In the genomic region with DNA sequence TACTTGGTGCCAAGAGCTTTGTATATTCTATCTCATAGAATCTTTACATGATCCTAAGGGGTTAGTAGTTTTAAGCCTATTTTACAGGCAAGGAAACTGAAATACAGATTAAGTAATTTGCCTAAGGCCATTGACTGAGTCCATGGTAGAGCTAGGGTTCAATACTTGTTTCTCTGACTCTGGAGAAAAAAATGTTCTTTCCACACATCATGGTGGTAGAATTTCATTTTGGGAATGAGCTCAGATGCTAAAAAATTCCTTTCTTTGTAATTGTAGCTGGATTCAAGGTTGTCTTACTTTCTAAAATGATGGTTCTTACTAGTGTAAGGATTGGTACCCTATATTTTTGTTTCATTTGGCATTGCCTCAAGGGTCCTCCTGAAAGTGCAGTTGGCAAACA, we compare ENCODE assay signal across 19 cellular contexts.
A peak's percentile ranks its signal among the peaks of the same experiment; 100 is the strongest.
DNase-seq lines count a peak whose midpoint lies in the region; ATAC-seq, FAIRE-seq and TF ChIP-seq lines count a peak whose summit lies in the region.
"Had no signal": no experiment of that assay in that cellular context is flagged by ENCODE, and none has a peak within 500 bp of the region (broad histone marks: within the 10 kb centered on the region; RNA-seq: fewer than 3 reads in every experiment).

No MANE protein-coding gene starts in this region.

- H3K27me3 ChIP-seq in Caco-2 (replicated peaks; ENCODE audit: control insufficient read depth, insufficient read depth, low read length) (no peaks in the 10 kb centered on the region), HL-60 (ENCODE audit: insufficient read depth, poor library complexity, severe bottlenecking) (no peaks in the 10 kb centered on the region), bronchial epithelial cell (ENCODE audit: control insufficient read depth, insufficient read depth, low read length) (no peaks in the 10 kb centered on the region), spleen (replicated peaks in 1 of 7) (no peaks in the 10 kb centered on the region)

- no peak for ATAC-seq in HG03565 (IDR thresholded peaks at IDR 0.05; ENCODE audit: unreplicated experiment)

- no peak for TF ChIP-seq CTCF in Caco-2 (IDR thresholded peaks at IDR 0.05; ENCODE audit: insufficient read depth in 1 of 2, low read depth in 1 of 2, low read length in 1 of 2, severe bottlenecking in 1 of 2, unreplicated experiment in 1 of 2)
- no peak for TF ChIP-seq CTCF in HL-60 (IDR thresholded peaks at IDR 0.05; ENCODE audit: insufficient read depth, low read length)
- TF ChIP-seq CTCF in bronchial epithelial cell (IDR thresholded peaks at IDR 0.05; ENCODE audit: insufficient read depth, low read length, severe bottlenecking), result no peak
- no peak for TF ChIP-seq CTCF in spleen (IDR thresholded peaks at IDR 0.05 in 8 of 11, conservative IDR thresholded peaks at IDR 0.05 in 3 of 11)

- H3K4me1 Mint-ChIP-seq in Caco-2 (ENCODE audit: low read depth, unreplicated experiment), result peaks cover 50% of the 10 kb centered on the region

- FAIRE-seq in bronchial epithelial cell (lab: Jason Lieb, UNC), result no peak
- FAIRE-seq: HTR-8/SVneo had no signal

- BruUV-seq in Caco-2 (replicated peaks; lab: Mats Ljungman, UMichigan), result no TSS peak

- H3K36me3 Mint-ChIP-seq in Caco-2 (ENCODE audit: insufficient read depth, unreplicated experiment), result peaks cover 6% of the 10 kb centered on the region
- H3K36me3 Mint-ChIP-seq: IgD-negative memory B cell had no signal

- H3K36me3 ChIP-seq in Caco-2 (ENCODE audit: control insufficient read depth, insufficient read depth, low read length) (no peaks in the 10 kb centered on the region), bronchial epithelial cell (ENCODE audit: control insufficient read depth, insufficient read depth, low read length) (no peaks in the 10 kb centered on the region), spleen (no peaks in the 10 kb centered on the region)

- H3K9me3 Mint-ChIP-seq in Caco-2 (ENCODE audit: unreplicated experiment), result no peaks in the 10 kb centered on the region
- H3K9me3 Mint-ChIP-seq: H9, IgD-negative memory B cell had no signal

- no peak overlapping the region for H3K4me3 Mint-ChIP-seq in Caco-2 (ENCODE audit: unreplicated experiment)
- H3K4me3 Mint-ChIP-seq: H9, IgD-negative memory B cell had no signal

- CTCF ChIA-PET in Caco-2 (lab: Charles Lee), result no interaction called here

- DNase-seq in Caco-2, result no peak
- DNase-seq in HL-60 (ENCODE audit: low read depth in 1 of 2, low spot score in 1 of 2), result no peak
- DNase-seq in bronchial epithelial cell (ENCODE audit: low read depth), result peak; percentile 52
- no peak for DNase-seq in spleen
- no peak for DNase-seq in stimulated activated naive CD4-positive, alpha-beta T cell (lab: John Stamatoyannopoulos, UW)
- no peak for DNase-seq in NCI-H2171 (lab: John Stamatoyannopoulos, UW)
- DNase-seq: DMS153; H9; NCI-H1417; NCI-H187 treated with DMSO at 0.1 percent for 48 hours; NCI-H446; NCI-H69; NK-92 treated with Interleukin-12 subunit alpha and Interleukin-12 subunit beta, amount 100 ng/mL, for 24 hours; OCI-M1; RPMI8226; SIG-M5 had no signal

- H3K27me3 Mint-ChIP-seq in Caco-2 (ENCODE audit: insufficient read depth, unreplicated experiment), result no peaks in the 10 kb centered on the region

- POLR2A ChIA-PET in Caco-2 (lab: Charles Lee), result interaction anchor here (0.6 kb wide), 1 partner anchor 210 kb away, joined by 3 read pairs; no protein-coding TSS in a partner anchor

- peak overlapping the region; percentile 59 for H3K27ac Mint-ChIP-seq in Caco-2 (ENCODE audit: unreplicated experiment)
- H3K27ac Mint-ChIP-seq: H9, IgD-negative memory B cell had no signal

- H3K4me3 ChIP-seq in Caco-2 (ENCODE audit: low read depth, low read length), result no peak overlapping the region
- H3K4me3 ChIP-seq in HL-60 (replicated peaks; ENCODE audit: insufficient read depth, low read length), result no peak overlapping the region
- H3K4me3 ChIP-seq in bronchial epithelial cell (ENCODE audit: low read depth, low read length), result no peak overlapping the region
- no peak overlapping the region for H3K4me3 ChIP-seq in spleen

- H3K9me3 ChIP-seq in Caco-2 (no peaks in the 10 kb centered on the region), spleen (no peaks in the 10 kb centered on the region)

- intact Hi-C loops in Caco-2 (cut with micrococcal nuclease; ENCODE audit: unreplicated experiment) (loop anchor here (5.0 kb wide), 1 partner anchor 75 kb away; no protein-coding TSS in a partner anchor), spleen (cut with DNase I; ENCODE audit: low total_unique reads) (no loop called here)

- peaks cover 60% of the 10 kb centered on the region for H3K4me1 ChIP-seq in Caco-2
- peaks cover under 1 to 64% (median 18%) of the 10 kb centered on the region in 6 donors for H3K4me1 ChIP-seq in spleen

- H3K27ac ChIP-seq in HL-60 (replicated peaks) (peak overlapping the region; percentile 77), spleen (peak overlapping the region in 5 of 8 donors; percentile 65 to 75 (median 68))

- no peak for TF ChIP-seq POLR2A in spleen (IDR thresholded peaks at IDR 0.05)
